Comparison of ENCODE assay signal across 21 cellular contexts in the genomic region with DNA sequence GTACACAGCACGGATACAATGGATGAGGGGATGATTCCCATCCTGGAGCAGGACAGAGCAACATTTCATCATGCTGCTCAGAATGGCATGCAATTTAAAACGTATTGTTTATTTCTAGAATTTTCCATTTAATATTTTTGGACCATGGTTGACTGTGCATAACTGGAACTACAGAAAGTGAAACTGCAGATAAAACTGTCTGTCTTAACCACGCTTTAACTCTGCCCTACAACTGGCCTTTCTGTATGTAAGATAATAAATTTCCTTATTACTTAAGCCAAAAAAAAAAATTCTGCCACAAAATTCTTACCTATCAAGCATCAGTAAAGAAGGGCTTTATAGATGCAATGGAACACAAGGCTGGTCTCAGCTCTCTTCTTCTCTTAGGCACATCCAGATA. TPM values are rescaled to one million over a fixed set of nuclear protein-coding genes. Genes with fewer than 3 reads are reported as not detected.
DNase-seq lines count a peak whose midpoint lies in the region; ATAC-seq, FAIRE-seq and TF ChIP-seq lines count a peak whose summit lies in the region.
"Had no signal": no experiment of that assay in that cellular context is flagged by ENCODE, and none has a peak within 500 bp of the region (broad histone marks: within the 10 kb centered on the region; RNA-seq: fewer than 3 reads in every experiment).

No MANE protein-coding gene starts in this region.

- H3K9me3 ChIP-seq in BLaER1 (no peaks in the 10 kb centered on the region), hepatocyte (ENCODE audit: low read depth) (no peaks in the 10 kb centered on the region)
- H3K9me3 ChIP-seq: A549 had no signal

- H3K9me2 ChIP-seq in hepatocyte (replicated peaks; ENCODE audit: insufficient read depth), result no peaks in the 10 kb centered on the region

- peak overlapping the region; percentile 33 for H3K4me2 ChIP-seq in BLaER1
- H3K4me2 ChIP-seq in hepatocyte, result no peak overlapping the region
- H3K4me2 ChIP-seq: A549 had no signal

- TF ChIP-seq CTCF in VCaP (conservative IDR thresholded peaks at IDR 0.05), result no peak
- no peak for TF ChIP-seq CTCF in hepatocyte (IDR thresholded peaks at IDR 0.05; ENCODE audit: poor library complexity)

- H3K36me3 ChIP-seq in BLaER1, result peaks cover 51% of the 10 kb centered on the region
- no peaks in the 10 kb centered on the region for H3K36me3 ChIP-seq in hepatocyte (replicated peaks; ENCODE audit: insufficient read depth, low read depth)

- no peak overlapping the region for H3K9ac ChIP-seq in BLaER1

- DNase-seq in GM19239 (ENCODE audit: insufficient read length, low spot score) (no peak), hepatocyte (ENCODE audit: low spot score) (no peak), NOMO-1 treated with DMSO at 0.1 percent for 48 hours (lab: John Stamatoyannopoulos, UW; ENCODE audit: unreplicated experiment) (no peak), DMS53 (lab: John Stamatoyannopoulos, UW) (no peak)
- DNase-seq in activated CD4-positive, alpha-beta T cell treated with anti-CD3 and anti-CD28 coated beads for 4 hours, result no peak
- DNase-seq: CD4-positive, alpha-beta T cell; DND-41; GDM1; H7; Kasumi-1; NCI-H1417 treated with DMSO at 0.1 percent for 48 hours; NCI-H2081; NCI-H2227 treated with DMSO at 0.1 percent for 48 hours; NCI-H524 treated with DMSO at 0.1 percent for 48 hours; SHP77 had no signal

- peak; percentile 21 for FAIRE-seq in GM19239 (lab: Jason Lieb, UNC)
- FAIRE-seq: A549, RCC 7860 had no signal

- no peak overlapping the region for H2AFZ ChIP-seq in hepatocyte

- H3K27me3 ChIP-seq in BLaER1 (no peaks in the 10 kb centered on the region), hepatocyte (no peaks in the 10 kb centered on the region)

- H4K20me1 ChIP-seq in BLaER1 (no peaks in the 10 kb centered on the region), hepatocyte (ENCODE audit: insufficient read depth, poor library complexity, severe bottlenecking) (no peaks in the 10 kb centered on the region)

- no peak for ATAC-seq in GM18861 (IDR thresholded peaks at IDR 0.05; ENCODE audit: unreplicated experiment)
- ATAC-seq: A549, SK-N-SH treated with all-trans-retinoic acid at 6 μM for 48 hours had no signal

- H3K27ac ChIP-seq in BLaER1, result no peak overlapping the region
- H3K27ac ChIP-seq in VCaP, result peak overlapping the region; percentile 91
- peak overlapping the region; percentile 87 for H3K27ac ChIP-seq in hepatocyte
- H3K27ac ChIP-seq: A549 had no signal

- WGBS in hepatocyte (ENCODE audit: low lambda C conversion rate, missing lambda C conversion rate), result 81% methylated on average over 3 of the region's 3 CpGs

- H3K4me1 ChIP-seq in BLaER1 (peaks cover 15% of the 10 kb centered on the region), hepatocyte (ENCODE audit: insufficient read depth) (peaks cover 44% of the 10 kb centered on the region)

- H3K79me2 ChIP-seq in hepatocyte, result no peaks in the 10 kb centered on the region

- H3K4me3 ChIP-seq in BLaER1, result no peak overlapping the region
- H3K4me3 ChIP-seq in hepatocyte, result no peak overlapping the region
- H3K4me3 ChIP-seq: A549 had no signal

RNA-seq across cellular contexts. Expression of a gene that starts 33.3 kb away (rescaled TPM):
- 51.7 and 61.2 TPM in 2 replicates for total RNA-seq in hepatocyte
- polyA plus RNA-seq in hepatocyte, result 14.2 and 15.6 TPM in 2 replicates

RNA-seq across cellular contexts. Expression of a gene that starts 45.8 kb away (rescaled TPM):
- 115 and 137 TPM in 2 replicates for total RNA-seq in hepatocyte
- polyA plus RNA-seq in hepatocyte, result 123 and 166 TPM in 2 replicates

RNA-seq across cellular contexts. Expression of a gene that starts 52.3 kb away (rescaled TPM):
- 6.8 and 8.6 TPM in 2 replicates for total RNA-seq in hepatocyte
- 3.8 and 6.5 TPM in 2 replicates for polyA plus RNA-seq in hepatocyte
- total RNA-seq: CD4-positive, alpha-beta T cell had no signal
